In genomic region chr17:45091778-45092425, GRCh38 we compare ENCODE assay signal across 3 cellular contexts.
TF ChIP-seq lines count a peak whose summit lies in the region.

No MANE protein-coding gene starts in this region.

TF ChIP-seq in SK-N-SH, 30 proteins besides CTCF, POLR2A, EP300 and RAD21:
- TF ChIP-seq FOSL2 (IDR thresholded peaks at IDR 0.05; ENCODE audit: borderline replicate concordance, low read depth) (no peak), GATA2 (CRISPR knock-in tag; IDR thresholded peaks at IDR 0.05) (no peak), TAF1 (IDR thresholded peaks at IDR 0.05; ENCODE audit: borderline replicate concordance, low read depth, low read length) (no peak), REST (IDR thresholded peaks at IDR 0.05; ENCODE audit: low read depth, low read length) (no peak), IRF3 (IDR thresholded peaks at IDR 0.05; ENCODE audit: low read depth, low read length) (no peak)

TF ChIP-seq in SK-N-SH treated with all-trans-retinoic acid at 6 μM for 48 hours, 23 proteins besides CTCF, POLR2A, EP300 and RAD21:
- no peak for TF ChIP-seq RARB (CRISPR knock-in tag; IDR thresholded peaks at IDR 0.05)
- no peak for TF ChIP-seq BACH2 (CRISPR knock-in tag; IDR thresholded peaks at IDR 0.05; ENCODE audit: borderline replicate concordance)
- no peak for TF ChIP-seq PATZ1 (CRISPR knock-in tag; IDR thresholded peaks at IDR 0.05; ENCODE audit: borderline replicate concordance)
- no peak for TF ChIP-seq OSR1 (CRISPR knock-in tag; IDR thresholded peaks at IDR 0.05)
- no peak for TF ChIP-seq GLIS3 (CRISPR knock-in tag; IDR thresholded peaks at IDR 0.05)
- no peak for TF ChIP-seq POU6F1 (CRISPR knock-in tag; IDR thresholded peaks at IDR 0.05; ENCODE audit: borderline replicate concordance, low read depth)
- TF ChIP-seq ARNTL (CRISPR knock-in tag; IDR thresholded peaks at IDR 0.05; ENCODE audit: borderline replicate concordance, low read depth): no peak
- no peak for TF ChIP-seq ISL1 (CRISPR knock-in tag; IDR thresholded peaks at IDR 0.05)
- no peak for TF ChIP-seq ZC3H10 (CRISPR knock-in tag; IDR thresholded peaks at IDR 0.05)
- TF ChIP-seq PPARA (CRISPR knock-in tag; IDR thresholded peaks at IDR 0.05; ENCODE audit: borderline replicate concordance): no peak
- TF ChIP-seq TSHZ2 (CRISPR knock-in tag; IDR thresholded peaks at IDR 0.05): no peak
- no peak for TF ChIP-seq ZFP30 (CRISPR knock-in tag; IDR thresholded peaks at IDR 0.05)
- no peak for TF ChIP-seq CREB5 (CRISPR knock-in tag; IDR thresholded peaks at IDR 0.05; ENCODE audit: low read depth)
- no peak for TF ChIP-seq ZNF70 (CRISPR knock-in tag; IDR thresholded peaks at IDR 0.05)
- TF ChIP-seq TOX (CRISPR knock-in tag; IDR thresholded peaks at IDR 0.05; ENCODE audit: borderline replicate concordance): no peak
- TF ChIP-seq TCF4 (CRISPR knock-in tag; IDR thresholded peaks at IDR 0.05; ENCODE audit: borderline replicate concordance): no peak
- no peak for TF ChIP-seq ZNF565 (CRISPR knock-in tag; conservative IDR thresholded peaks at IDR 0.05; ENCODE audit: low read depth)

TF ChIP-seq in liver, 16 proteins besides CTCF, POLR2A, EP300 and RAD21:
- peak in 1 of 2 donors; percentile 31 for TF ChIP-seq HNF4A (conservative IDR thresholded peaks at IDR 0.05)
- TF ChIP-seq MAX (IDR thresholded peaks at IDR 0.05): no peak
- TF ChIP-seq NR2F2 (IDR thresholded peaks at IDR 0.05): no peak
- TF ChIP-seq RXRA (IDR thresholded peaks at IDR 0.05): peak in 1 of 2 donors; percentile 38
- no peak for TF ChIP-seq FOXA1 (IDR thresholded peaks at IDR 0.05)
- TF ChIP-seq HNF4G (IDR thresholded peaks at IDR 0.05): no peak
- TF ChIP-seq FOXA2 (IDR thresholded peaks at IDR 0.05): peak; percentile 34
- TF ChIP-seq YY1 (IDR thresholded peaks at IDR 0.05): no peak
- no peak for TF ChIP-seq EGR1 (IDR thresholded peaks at IDR 0.05; ENCODE audit: low read depth in 2 of 2)
- TF ChIP-seq ZBTB33 (IDR thresholded peaks at IDR 0.05): no peak
- TF ChIP-seq SP1 (IDR thresholded peaks at IDR 0.05): no peak
- TF ChIP-seq REST (IDR thresholded peaks at IDR 0.05): no peak
- no peak for TF ChIP-seq TAF1 (conservative IDR thresholded peaks at IDR 0.05)
- no peak for TF ChIP-seq GABPA (IDR thresholded peaks at IDR 0.05 in 1 of 2, conservative IDR thresholded peaks at IDR 0.05 in 1 of 2)
- peak in 1 of 2 donors; percentile 58 for TF ChIP-seq JUND (IDR thresholded peaks at IDR 0.05)
- TF ChIP-seq ATF3 (IDR thresholded peaks at IDR 0.05): no peak
TF ChIP-seq in liver: peak in this region for 4.
